In the genomic region with DNA sequence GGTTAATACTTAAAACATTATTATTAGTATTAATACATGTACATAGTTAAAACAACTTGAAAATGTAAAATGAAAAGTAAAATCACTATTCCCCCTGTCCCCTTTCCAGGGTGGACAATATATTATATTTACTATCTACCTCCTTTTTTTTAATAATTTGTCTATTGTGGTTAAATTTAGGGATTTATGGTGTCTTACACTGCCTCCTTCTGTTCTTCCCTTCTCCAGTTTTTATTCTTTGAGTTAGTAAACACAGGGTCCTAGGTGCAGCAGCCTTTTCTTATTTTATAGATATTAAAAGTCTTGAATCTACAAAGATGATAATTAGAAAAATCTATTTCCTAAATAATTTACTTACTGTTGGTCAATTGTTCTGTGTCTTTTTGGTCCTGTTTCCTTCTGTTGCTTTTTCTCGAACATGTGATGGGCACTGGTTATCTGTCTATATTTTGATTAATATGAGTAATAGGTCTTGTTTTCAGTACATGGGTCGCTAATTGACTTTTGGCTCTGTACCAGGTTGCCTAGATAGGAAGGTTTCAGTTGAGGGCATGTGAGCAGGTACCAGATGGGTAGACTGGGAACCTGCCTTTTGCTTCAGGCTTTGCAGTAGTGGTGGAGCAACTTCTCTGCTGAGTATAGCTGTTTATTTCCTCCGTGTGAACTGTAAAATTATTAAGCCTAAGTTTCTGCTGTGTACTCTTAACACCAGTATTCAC, we compare ENCODE assay signal across 8 cellular contexts. TPM values are rescaled to one million over a fixed set of nuclear protein-coding genes. Genes with fewer than 3 reads are reported as not detected.
DNase-seq lines count a peak whose midpoint lies in the region; ATAC-seq and TF ChIP-seq lines count a peak whose summit lies in the region.

No MANE protein-coding gene starts in this region.

- H3K27me3 Mint-ChIP-seq in WTC11 (ENCODE audit: low read depth): peaks cover 5% of the 10 kb centered on the region; the same call in 1 of the 2 replicates

- peak overlapping the region; percentile 90 for H3K9ac ChIP-seq in HUES48 (ENCODE audit: low read depth, low read length)
- H3K9ac ChIP-seq in smooth muscle cell (ENCODE audit: low read depth): peak overlapping the region; percentile 88

- H3K4me3 Mint-ChIP-seq in WTC11: peak overlapping the region; percentile 93

- H3F3A ChIP-seq in smooth muscle cell (ENCODE audit: low read depth): peaks cover 3% of the 10 kb centered on the region

- H3K4me2 ChIP-seq in smooth muscle cell: peak overlapping the region; percentile 99

- H3K4me1 Mint-ChIP-seq in WTC11: peaks cover 36% of the 10 kb centered on the region

- TF ChIP-seq CTCF in WTC11 (IDR thresholded peaks at IDR 0.05) (no peak), smooth muscle cell (IDR thresholded peaks at IDR 0.05; ENCODE audit: borderline replicate concordance, insufficient read depth, poor library complexity, severe bottlenecking) (no peak)

- H3K27me3 ChIP-seq in HUES48 (ENCODE audit: control insufficient read depth, insufficient read depth, low read length) (no peaks in the 10 kb centered on the region), iPS DF 6.9 (ENCODE audit: control insufficient read depth, insufficient read depth, low read length) (no peaks in the 10 kb centered on the region), smooth muscle cell (ENCODE audit: low read depth) (no peaks in the 10 kb centered on the region)

- H3K79me2 ChIP-seq in smooth muscle cell (ENCODE audit: low read depth): peaks cover 43% of the 10 kb centered on the region

- no peaks in the 10 kb centered on the region for H3K9me3 ChIP-seq in HUES48 (ENCODE audit: control insufficient read depth, insufficient read depth, low read length)
- no peaks in the 10 kb centered on the region for H3K9me3 ChIP-seq in iPS DF 6.9 (ENCODE audit: control insufficient read depth, insufficient read depth, low read length)
- H3K9me3 ChIP-seq in smooth muscle cell (replicated peaks; ENCODE audit: low read depth): no peaks in the 10 kb centered on the region

- H4K20me1 ChIP-seq in smooth muscle cell (ENCODE audit: low read depth): peaks cover 5% of the 10 kb centered on the region

- H3K4me1 ChIP-seq in HUES48 (ENCODE audit: control insufficient read depth, insufficient read depth, low read length) (peaks cover 27% of the 10 kb centered on the region), iPS DF 6.9 (ENCODE audit: control insufficient read depth, insufficient read depth, low read length) (peaks cover 3% of the 10 kb centered on the region; the same call in 1 of the 2 replicates), smooth muscle cell (ENCODE audit: low read depth) (peaks cover 10% of the 10 kb centered on the region)

- H3K36me3 ChIP-seq in HUES48 (ENCODE audit: control insufficient read depth, insufficient read depth, low read length) (no peaks in the 10 kb centered on the region), iPS DF 6.9 (ENCODE audit: control insufficient read depth, insufficient read depth, low read length) (no peaks in the 10 kb centered on the region), smooth muscle cell (ENCODE audit: low read depth) (no peaks in the 10 kb centered on the region)

- H3K36me3 Mint-ChIP-seq in WTC11: peaks cover 8% of the 10 kb centered on the region

- H3K27ac ChIP-seq in HUES48 (ENCODE audit: low read depth, low read length) (no peak overlapping the region), iPS DF 6.9 (ENCODE audit: low read length) (no peak overlapping the region), smooth muscle cell (ENCODE audit: low read depth) (peak overlapping the region; percentile 65)

- WGBS in iPS DF 6.9 (ENCODE audit: insufficient coverage, insufficient read length): no CpG with 5 or more reads among the region's 3 CpGs
- 50% methylated on average over 3 of the region's 3 CpGs for WGBS in smooth muscle cell (ENCODE audit: low lambda C conversion rate)

- H3K27ac Mint-ChIP-seq in WTC11: peak overlapping the region; percentile 74

- DNase-seq in COR-L47 (lab: John Stamatoyannopoulos, UW) (peak; percentile 26), WTC11 (ENCODE audit: low spot score) (no peak), iPS DF 6.9 (ENCODE audit: low read depth, low spot score) (no peak), smooth muscle cell (lab: John Stamatoyannopoulos, UW; ENCODE audit: unreplicated experiment) (no peak), midbrain (lab: John Stamatoyannopoulos, UW) (no peak), hepatic stellate cell (ENCODE audit: low spot score) (no peak)

- POLR2A ChIA-PET in WTC11 (lab: Charles Lee): interaction anchor here (1.7 to 1.8 kb wide), 2 partner anchors 31 to 33 kb away, joined by 6 read pairs; no protein-coding TSS in a partner anchor

- peak overlapping the region; percentile 92 for H2AFZ ChIP-seq in smooth muscle cell (ENCODE audit: low read depth)

- H3K9me3 Mint-ChIP-seq in WTC11: peaks cover 12% of the 10 kb centered on the region

- H3K4me3 ChIP-seq in HUES48 (ENCODE audit: low read depth, low read length) (peak overlapping the region; percentile 88), iPS DF 6.9 (ENCODE audit: low read length) (peak overlapping the region; percentile 82; the same call in 1 of the 2 replicates), smooth muscle cell (peak overlapping the region; percentile 92)

- ATAC-seq in WTC11: no peak
- ATAC-seq in GM21825 (IDR thresholded peaks at IDR 0.05; ENCODE audit: unreplicated experiment): no peak

- CTCF ChIA-PET in WTC11 (lab: Charles Lee): interaction anchor here (0.6 to 4.1 kb wide), 3 partner anchors 11 to 70 kb away, joined by 3 to 18 read pairs (median 4); a partner anchor contains a TSS

TF ChIP-seq in WTC11, 78 proteins besides CTCF, POLR2A, EP300 and RAD21 (continues in another document):
- TF ChIP-seq, protein P1, sequence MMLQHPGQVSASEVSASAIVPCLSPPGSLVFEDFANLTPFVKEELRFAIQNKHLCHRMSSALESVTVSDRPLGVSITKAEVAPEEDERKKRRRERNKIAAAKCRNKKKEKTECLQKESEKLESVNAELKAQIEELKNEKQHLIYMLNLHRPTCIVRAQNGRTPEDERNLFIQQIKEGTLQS (CRISPR knock-in tag; conservative IDR thresholded peaks at IDR 0.05): no peak
- TF ChIP-seq TCF7 (CRISPR knock-in tag; IDR thresholded peaks at IDR 0.05; ENCODE audit: low read depth) (no peak), NFE2L1 (CRISPR knock-in tag; IDR thresholded peaks at IDR 0.05) (no peak), SP1 (CRISPR knock-in tag; conservative IDR thresholded peaks at IDR 0.05) (no peak), HMGA2 (CRISPR knock-in tag; IDR thresholded peaks at IDR 0.05) (no peak)
- TF ChIP-seq, protein P2, sequence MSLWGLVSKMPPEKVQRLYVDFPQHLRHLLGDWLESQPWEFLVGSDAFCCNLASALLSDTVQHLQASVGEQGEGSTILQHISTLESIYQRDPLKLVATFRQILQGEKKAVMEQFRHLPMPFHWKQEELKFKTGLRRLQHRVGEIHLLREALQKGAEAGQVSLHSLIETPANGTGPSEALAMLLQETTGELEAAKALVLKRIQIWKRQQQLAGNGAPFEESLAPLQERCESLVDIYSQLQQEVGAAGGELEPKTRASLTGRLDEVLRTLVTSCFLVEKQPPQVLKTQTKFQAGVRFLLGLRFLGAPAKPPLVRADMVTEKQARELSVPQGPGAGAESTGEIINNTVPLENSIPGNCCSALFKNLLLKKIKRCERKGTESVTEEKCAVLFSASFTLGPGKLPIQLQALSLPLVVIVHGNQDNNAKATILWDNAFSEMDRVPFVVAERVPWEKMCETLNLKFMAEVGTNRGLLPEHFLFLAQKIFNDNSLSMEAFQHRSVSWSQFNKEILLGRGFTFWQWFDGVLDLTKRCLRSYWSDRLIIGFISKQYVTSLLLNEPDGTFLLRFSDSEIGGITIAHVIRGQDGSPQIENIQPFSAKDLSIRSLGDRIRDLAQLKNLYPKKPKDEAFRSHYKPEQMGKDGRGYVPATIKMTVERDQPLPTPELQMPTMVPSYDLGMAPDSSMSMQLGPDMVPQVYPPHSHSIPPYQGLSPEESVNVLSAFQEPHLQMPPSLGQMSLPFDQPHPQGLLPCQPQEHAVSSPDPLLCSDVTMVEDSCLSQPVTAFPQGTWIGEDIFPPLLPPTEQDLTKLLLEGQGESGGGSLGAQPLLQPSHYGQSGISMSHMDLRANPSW (CRISPR knock-in tag; conservative IDR thresholded peaks at IDR 0.05; ENCODE audit: low read depth): no peak
- TF ChIP-seq, protein P3, sequence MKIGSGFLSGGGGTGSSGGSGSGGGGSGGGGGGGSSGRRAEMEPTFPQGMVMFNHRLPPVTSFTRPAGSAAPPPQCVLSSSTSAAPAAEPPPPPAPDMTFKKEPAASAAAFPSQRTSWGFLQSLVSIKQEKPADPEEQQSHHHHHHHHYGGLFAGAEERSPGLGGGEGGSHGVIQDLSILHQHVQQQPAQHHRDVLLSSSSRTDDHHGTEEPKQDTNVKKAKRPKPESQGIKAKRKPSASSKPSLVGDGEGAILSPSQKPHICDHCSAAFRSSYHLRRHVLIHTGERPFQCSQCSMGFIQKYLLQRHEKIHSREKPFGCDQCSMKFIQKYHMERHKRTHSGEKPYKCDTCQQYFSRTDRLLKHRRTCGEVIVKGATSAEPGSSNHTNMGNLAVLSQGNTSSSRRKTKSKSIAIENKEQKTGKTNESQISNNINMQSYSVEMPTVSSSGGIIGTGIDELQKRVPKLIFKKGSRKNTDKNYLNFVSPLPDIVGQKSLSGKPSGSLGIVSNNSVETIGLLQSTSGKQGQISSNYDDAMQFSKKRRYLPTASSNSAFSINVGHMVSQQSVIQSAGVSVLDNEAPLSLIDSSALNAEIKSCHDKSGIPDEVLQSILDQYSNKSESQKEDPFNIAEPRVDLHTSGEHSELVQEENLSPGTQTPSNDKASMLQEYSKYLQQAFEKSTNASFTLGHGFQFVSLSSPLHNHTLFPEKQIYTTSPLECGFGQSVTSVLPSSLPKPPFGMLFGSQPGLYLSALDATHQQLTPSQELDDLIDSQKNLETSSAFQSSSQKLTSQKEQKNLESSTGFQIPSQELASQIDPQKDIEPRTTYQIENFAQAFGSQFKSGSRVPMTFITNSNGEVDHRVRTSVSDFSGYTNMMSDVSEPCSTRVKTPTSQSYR (CRISPR knock-in tag; IDR thresholded peaks at IDR 0.05): no peak

RNA-seq across cellular contexts. Expression of a gene that starts 1.1 kb away (rescaled TPM):
- 25.4 to 33.3 TPM (median 27.2 TPM) in 3 replicates for total RNA-seq in WTC11 (2021)
- 8.0 and 10.5 TPM in 2 replicates for total RNA-seq in smooth muscle cell
- polyA plus RNA-seq in smooth muscle cell: 20.7 and 26.5 TPM in 2 replicates

RNA-seq across cellular contexts. Expression of a gene that starts 32.5 kb away (rescaled TPM):
- total RNA-seq in WTC11 (2021) (14.0 to 16.4 TPM (median 14.8 TPM) in 3 replicates), smooth muscle cell (26.0 and 52.2 TPM in 2 replicates)
- polyA plus RNA-seq in smooth muscle cell: 10.7 and 12.8 TPM in 2 replicates
